Comparison of ENCODE assay signal across 13 cellular contexts in the genomic region with DNA sequence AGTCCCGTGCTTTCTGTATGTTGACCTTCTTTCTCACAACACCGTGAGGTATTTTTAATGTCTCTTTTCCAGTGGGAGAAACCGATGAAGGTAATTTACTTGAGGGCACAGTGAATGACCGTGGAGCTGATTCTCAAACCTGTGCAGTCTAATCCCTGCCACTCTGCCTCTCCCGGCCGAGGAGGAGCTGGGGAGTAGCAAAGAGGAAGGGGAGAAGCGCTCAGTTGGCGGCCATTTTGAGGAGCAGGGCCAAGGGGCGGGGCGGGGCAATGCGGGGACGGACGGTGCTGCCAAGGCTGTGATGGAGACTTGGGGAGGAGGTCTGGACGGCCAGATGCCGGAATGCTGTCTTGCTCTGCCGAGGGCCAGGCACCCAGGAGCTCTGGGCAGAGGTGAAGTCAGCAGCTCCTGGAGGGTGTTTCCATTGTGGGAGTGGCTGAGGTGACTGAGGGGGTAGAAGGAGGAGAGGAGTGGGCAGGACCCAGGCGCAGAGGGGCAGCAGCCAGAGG. TPM values are rescaled to one million over a fixed set of nuclear protein-coding genes. Genes with fewer than 3 reads are reported as not detected.
A peak's percentile ranks its signal among the peaks of the same experiment; 100 is the strongest.
DNase-seq lines count a peak whose midpoint lies in the region; ATAC-seq and TF ChIP-seq lines count a peak whose summit lies in the region.
"Had no signal": no experiment of that assay in that cellular context is flagged by ENCODE, and none has a peak within 500 bp of the region (broad histone marks: within the 10 kb centered on the region; RNA-seq: fewer than 3 reads in every experiment).

No MANE protein-coding gene starts in this region.

- in situ Hi-C loops in ACHN (cut with HindIII; ENCODE audit: low pct_ligation_motif_present, low pct_unique_long_range_greater_than_20kb, low sequenced_read_pairs), result no loop called here

- BruUV-seq in OCI-LY7 (replicated peaks; lab: Mats Ljungman, UMichigan), result no TSS peak

- H3K4me3 Mint-ChIP-seq in activated CD8-positive, alpha-beta memory T cell treated with anti-CD3 and anti-CD28 coated beads, Interleukin-2, amount 10 ng/mL, durations not matched to agents 7 days and 5 days, result no peak overlapping the region
- peak overlapping the region in 1 of 2 donors; percentile 46 for H3K4me3 Mint-ChIP-seq in stimulated activated naive CD8-positive, alpha-beta T cell treated with anti-CD3 and anti-CD28 coated beads, Interleukin-15, amount 100 ng/mL, for 72 hours

- H2AFZ ChIP-seq in OCI-LY7 (ENCODE audit: low read length), result 0 out of 2 replicates have a peak overlapping the region, but pooled peaks have one; percentile 48

- H3K4me3 ChIP-seq in OCI-LY7 (ENCODE audit: low read depth, low read length, poor library complexity, severe bottlenecking), result no peak overlapping the region
- H3K4me3 ChIP-seq: thoracic aorta had no signal

- no peaks in the 10 kb centered on the region for H4K20me1 ChIP-seq in OCI-LY7 (ENCODE audit: insufficient read depth, low read length)

- peaks cover 5% of the 10 kb centered on the region for H3K4me1 ChIP-seq in OCI-LY7 (ENCODE audit: insufficient read depth, low read length, poor library complexity, severe bottlenecking)

- DNase-seq in activated CD8-positive, alpha-beta memory T cell treated with anti-CD3 and anti-CD28 coated beads, Interleukin-2, amount 10 ng/mL, durations not matched to agents 7 days and 5 days, result no peak
- DNase-seq in activated CD8-positive, alpha-beta memory T cell treated with anti-CD3 and anti-CD28 coated beads for 24 hours, result no peak
- DNase-seq in OCI-LY7 (ENCODE audit: low spot score), result no peak
- peak; percentile 70 for DNase-seq in ecto neural progenitor cell (ENCODE audit: low spot score)
- DNase-seq in stimulated activated naive CD8-positive, alpha-beta T cell treated with anti-CD3 and anti-CD28 coated beads, Interleukin-15, amount 100 ng/mL, for 72 hours, result no peak
- DNase-seq in COR-L47 (lab: John Stamatoyannopoulos, UW), result no peak
- DNase-seq in ACHN, result no peak
- no peak for DNase-seq in activated CD4-positive, CD25-positive, alpha-beta regulatory T cell treated with anti-CD3 and anti-CD28 coated beads, Interleukin-2, amount 50 U/mL, for 72 hours
- DNase-seq: esophagus squamous epithelium; NCI-H1436 treated with DMSO at 0.1 percent for 48 hours; nucleus accumbens; stimulated activated CD4-positive, alpha-beta T cell treated with anti-CD3 and anti-CD28 coated beads, Interleukin-2, amount 100 ng/mL, for 48 hours had no signal

- H3K27me3 Mint-ChIP-seq in activated CD8-positive, alpha-beta memory T cell treated with anti-CD3 and anti-CD28 coated beads, Interleukin-2, amount 10 ng/mL, durations not matched to agents 7 days and 5 days, result no peaks in the 10 kb centered on the region
- H3K27me3 Mint-ChIP-seq in stimulated activated naive CD8-positive, alpha-beta T cell treated with anti-CD3 and anti-CD28 coated beads, Interleukin-15, amount 100 ng/mL, for 72 hours, result no peaks in the 10 kb centered on the region

- peak overlapping the region; percentile 30; the same call in 1 of the 2 replicates for H3K4me2 ChIP-seq in OCI-LY7 (ENCODE audit: low read length)

- no peaks in the 10 kb centered on the region for H3K36me3 Mint-ChIP-seq in activated CD8-positive, alpha-beta memory T cell treated with anti-CD3 and anti-CD28 coated beads, Interleukin-2, amount 10 ng/mL, durations not matched to agents 7 days and 5 days

- ATAC-seq in activated CD8-positive, alpha-beta memory T cell treated with anti-CD3 and anti-CD28 coated beads, Interleukin-2, amount 10 ng/mL, durations not matched to agents 7 days and 5 days, result no peak
- peak; percentile 26 for ATAC-seq in stimulated activated naive CD8-positive, alpha-beta T cell treated with anti-CD3 and anti-CD28 coated beads, Interleukin-15, amount 100 ng/mL, for 72 hours

- H3K79me2 ChIP-seq in OCI-LY7 (ENCODE audit: insufficient read depth, low read depth, low read length), result no peaks in the 10 kb centered on the region

- H3K27ac Mint-ChIP-seq in activated CD8-positive, alpha-beta memory T cell treated with anti-CD3 and anti-CD28 coated beads, Interleukin-2, amount 10 ng/mL, durations not matched to agents 7 days and 5 days, result peak overlapping the region; percentile 59
- H3K27ac Mint-ChIP-seq in stimulated activated naive CD8-positive, alpha-beta T cell treated with anti-CD3 and anti-CD28 coated beads, Interleukin-15, amount 100 ng/mL, for 72 hours, result no peak overlapping the region

- H3K36me3 ChIP-seq in OCI-LY7 (ENCODE audit: insufficient read depth, low read length), result no peaks in the 10 kb centered on the region
- H3K36me3 ChIP-seq: thoracic aorta had no signal

- POLR2A ChIA-PET in OCI-LY7 (lab: Charles Lee), result no interaction called here

- H3K9me2 ChIP-seq in OCI-LY7 (ENCODE audit: insufficient read depth, low read length), result no peaks in the 10 kb centered on the region

- H3K9me3 Mint-ChIP-seq in activated CD8-positive, alpha-beta memory T cell treated with anti-CD3 and anti-CD28 coated beads, Interleukin-2, amount 10 ng/mL, durations not matched to agents 7 days and 5 days (ENCODE audit: low read depth), result no peaks in the 10 kb centered on the region
- H3K9me3 Mint-ChIP-seq in stimulated activated naive CD8-positive, alpha-beta T cell treated with anti-CD3 and anti-CD28 coated beads, Interleukin-15, amount 100 ng/mL, for 72 hours, result no peaks in the 10 kb centered on the region

- no peak for TF ChIP-seq CTCF in OCI-LY7 (conservative IDR thresholded peaks at IDR 0.05; ENCODE audit: low read length)

- no peak overlapping the region for H3K27ac ChIP-seq in OCI-LY7 (ENCODE audit: low read depth, low read length, poor library complexity, severe bottlenecking)
- H3K27ac ChIP-seq: esophagus squamous epithelium, thoracic aorta had no signal

- no peaks in the 10 kb centered on the region for H3K9me3 ChIP-seq in OCI-LY7 (ENCODE audit: low read length)
- H3K9me3 ChIP-seq: esophagus squamous epithelium, thoracic aorta had no signal

- CTCF ChIA-PET in activated CD8-positive, alpha-beta memory T cell treated with anti-CD3 and anti-CD28 coated beads, Interleukin-2, amount 10 ng/mL, durations not matched to agents 7 days and 5 days (lab: Charles Lee), result interaction anchor here (1.0 to 8.1 kb wide), 5 partner anchors 8 to 38 kb away, joined by 3 to 82 read pairs (median 3); no protein-coding TSS in a partner anchor
- CTCF ChIA-PET in OCI-LY7 (lab: Charles Lee; ENCODE audit: unreplicated experiment), result interaction anchor here (0.6 kb wide), 1 partner anchor 877 kb away, joined by 3 read pairs; no protein-coding TSS in a partner anchor

- peaks cover 19% of the 10 kb centered on the region for H3K4me1 Mint-ChIP-seq in activated CD8-positive, alpha-beta memory T cell treated with anti-CD3 and anti-CD28 coated beads, Interleukin-2, amount 10 ng/mL, durations not matched to agents 7 days and 5 days
- H3K4me1 Mint-ChIP-seq in stimulated activated naive CD8-positive, alpha-beta T cell treated with anti-CD3 and anti-CD28 coated beads, Interleukin-15, amount 100 ng/mL, for 72 hours, result peaks cover 19% of the 10 kb centered on the region

- intact Hi-C loops in OCI-LY7 (cut with micrococcal nuclease; ENCODE audit: unreplicated experiment), result no loop called here

RNA-seq across cellular contexts. Expression of a gene that starts 12.4 kb away (rescaled TPM):
- total RNA-seq in activated CD8-positive, alpha-beta memory T cell treated with anti-CD3 and anti-CD28 coated beads, Interleukin-2, amount 10 ng/mL, durations not matched to agents 7 days and 5 days, result 100 to 1,000 TPM in 1 of 2 experiments, 10 to 100 TPM in 1; 97.8 to 108 TPM
- total RNA-seq in OCI-LY7 (2014; rRNA removed; shearing (Covaris generic)), result 63.7 and 74.3 TPM in 2 replicates
- total RNA-seq in OCI-LY7 (2022), result 90.2 and 99.9 TPM in 2 replicates
